Comparison of ENCODE assay signal across 1 cellular context in the genomic region with DNA sequence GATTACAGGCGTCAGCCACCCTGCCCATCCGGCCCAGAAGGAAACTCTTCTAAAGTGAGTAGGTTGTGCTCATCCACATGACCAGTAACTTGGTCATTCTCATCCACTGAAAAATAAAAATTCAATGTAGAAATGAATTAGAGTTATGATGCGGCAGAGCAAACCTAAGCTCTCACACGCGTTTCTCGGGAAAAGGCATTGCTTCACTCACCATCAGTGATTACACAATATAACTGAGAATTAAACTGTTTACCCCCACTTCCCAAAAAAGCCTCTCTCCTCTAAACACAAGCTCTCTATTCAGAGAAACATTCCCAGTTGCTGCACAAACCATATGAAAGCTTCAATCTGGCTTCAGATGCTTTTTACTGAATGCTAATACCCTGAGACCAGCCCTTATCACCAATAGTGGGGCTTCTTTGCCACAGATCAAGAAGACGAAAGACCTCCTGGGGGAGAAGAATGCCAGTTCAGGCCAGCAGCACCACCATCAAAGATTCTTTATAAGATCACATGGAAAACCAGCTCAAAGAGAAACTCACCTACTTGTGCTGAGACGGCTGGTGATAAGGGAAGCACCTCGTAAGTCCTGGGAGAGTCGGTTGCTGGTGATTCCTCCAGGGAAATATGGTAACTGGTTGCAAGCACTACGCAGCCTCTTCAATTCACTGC.
TF ChIP-seq lines count a peak whose summit lies in the region.

No MANE protein-coding gene starts in this region.

TF ChIP-seq in GM23338, 12 proteins besides CTCF, POLR2A, EP300 and RAD21:
- TF ChIP-seq, protein P1, sequence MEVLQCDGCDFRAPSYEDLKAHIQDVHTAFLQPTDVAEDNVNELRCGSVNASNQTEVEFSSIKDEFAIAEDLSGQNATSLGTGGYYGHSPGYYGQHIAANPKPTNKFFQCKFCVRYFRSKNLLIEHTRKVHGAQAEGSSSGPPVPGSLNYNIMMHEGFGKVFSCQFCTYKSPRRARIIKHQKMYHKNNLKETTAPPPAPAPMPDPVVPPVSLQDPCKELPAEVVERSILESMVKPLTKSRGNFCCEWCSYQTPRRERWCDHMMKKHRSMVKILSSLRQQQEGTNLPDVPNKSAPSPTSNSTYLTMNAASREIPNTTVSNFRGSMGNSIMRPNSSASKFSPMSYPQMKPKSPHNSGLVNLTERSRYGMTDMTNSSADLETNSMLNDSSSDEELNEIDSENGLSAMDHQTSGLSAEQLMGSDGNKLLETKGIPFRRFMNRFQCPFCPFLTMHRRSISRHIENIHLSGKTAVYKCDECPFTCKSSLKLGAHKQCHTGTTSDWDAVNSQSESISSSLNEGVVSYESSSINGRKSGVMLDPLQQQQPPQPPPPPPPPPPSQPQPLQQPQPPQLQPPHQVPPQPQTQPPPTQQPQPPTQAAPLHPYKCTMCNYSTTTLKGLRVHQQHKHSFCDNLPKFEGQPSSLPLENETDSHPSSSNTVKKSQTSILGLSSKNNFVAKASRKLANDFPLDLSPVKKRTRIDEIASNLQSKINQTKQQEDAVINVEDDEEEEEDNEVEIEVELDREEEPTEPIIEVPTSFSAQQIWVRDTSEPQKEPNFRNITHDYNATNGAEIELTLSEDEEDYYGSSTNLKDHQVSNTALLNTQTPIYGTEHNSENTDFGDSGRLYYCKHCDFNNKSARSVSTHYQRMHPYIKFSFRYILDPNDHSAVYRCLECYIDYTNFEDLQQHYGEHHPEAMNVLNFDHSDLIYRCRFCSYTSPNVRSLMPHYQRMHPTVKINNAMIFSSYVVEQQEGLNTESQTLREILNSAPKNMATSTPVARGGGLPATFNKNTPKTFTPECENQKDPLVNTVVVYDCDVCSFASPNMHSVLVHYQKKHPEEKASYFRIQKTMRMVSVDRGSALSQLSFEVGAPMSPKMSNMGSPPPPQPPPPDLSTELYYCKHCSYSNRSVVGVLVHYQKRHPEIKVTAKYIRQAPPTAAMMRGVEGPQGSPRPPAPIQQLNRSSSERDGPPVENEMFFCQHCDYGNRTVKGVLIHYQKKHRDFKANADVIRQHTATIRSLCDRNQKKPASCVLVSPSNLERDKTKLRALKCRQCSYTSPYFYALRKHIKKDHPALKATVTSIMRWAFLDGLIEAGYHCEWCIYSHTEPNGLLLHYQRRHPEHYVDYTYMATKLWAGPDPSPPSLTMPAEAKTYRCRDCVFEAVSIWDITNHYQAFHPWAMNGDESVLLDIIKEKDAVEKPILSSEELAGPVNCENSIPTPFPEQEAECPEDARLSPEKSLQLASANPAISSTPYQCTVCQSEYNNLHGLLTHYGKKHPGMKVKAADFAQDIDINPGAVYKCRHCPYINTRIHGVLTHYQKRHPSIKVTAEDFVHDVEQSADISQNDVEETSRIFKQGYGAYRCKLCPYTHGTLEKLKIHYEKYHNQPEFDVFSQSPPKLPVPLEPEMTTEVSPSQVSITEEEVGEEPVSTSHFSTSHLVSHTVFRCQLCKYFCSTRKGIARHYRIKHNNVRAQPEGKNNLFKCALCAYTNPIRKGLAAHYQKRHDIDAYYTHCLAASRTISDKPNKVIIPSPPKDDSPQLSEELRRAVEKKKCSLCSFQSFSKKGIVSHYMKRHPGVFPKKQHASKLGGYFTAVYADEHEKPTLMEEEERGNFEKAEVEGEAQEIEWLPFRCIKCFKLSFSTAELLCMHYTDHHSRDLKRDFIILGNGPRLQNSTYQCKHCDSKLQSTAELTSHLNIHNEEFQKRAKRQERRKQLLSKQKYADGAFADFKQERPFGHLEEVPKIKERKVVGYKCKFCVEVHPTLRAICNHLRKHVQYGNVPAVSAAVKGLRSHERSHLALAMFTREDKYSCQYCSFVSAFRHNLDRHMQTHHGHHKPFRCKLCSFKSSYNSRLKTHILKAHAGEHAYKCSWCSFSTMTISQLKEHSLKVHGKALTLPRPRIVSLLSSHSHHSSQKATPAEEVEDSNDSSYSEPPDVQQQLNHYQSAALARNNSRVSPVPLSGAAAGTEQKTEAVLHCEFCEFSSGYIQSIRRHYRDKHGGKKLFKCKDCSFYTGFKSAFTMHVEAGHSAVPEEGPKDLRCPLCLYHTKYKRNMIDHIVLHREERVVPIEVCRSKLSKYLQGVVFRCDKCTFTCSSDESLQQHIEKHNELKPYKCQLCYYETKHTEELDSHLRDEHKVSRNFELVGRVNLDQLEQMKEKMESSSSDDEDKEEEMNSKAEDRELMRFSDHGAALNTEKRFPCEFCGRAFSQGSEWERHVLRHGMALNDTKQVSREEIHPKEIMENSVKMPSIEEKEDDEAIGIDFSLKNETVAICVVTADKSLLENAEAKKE (CRISPR knock-in tag; IDR thresholded peaks at IDR 0.05) = no peak
- TF ChIP-seq POLR2AphosphoS5 (IDR thresholded peaks at IDR 0.05; ENCODE audit: low read depth) = no peak
TF ChIP-seq in GM23338: peak in this region for 0.
